In the genomic region with DNA sequence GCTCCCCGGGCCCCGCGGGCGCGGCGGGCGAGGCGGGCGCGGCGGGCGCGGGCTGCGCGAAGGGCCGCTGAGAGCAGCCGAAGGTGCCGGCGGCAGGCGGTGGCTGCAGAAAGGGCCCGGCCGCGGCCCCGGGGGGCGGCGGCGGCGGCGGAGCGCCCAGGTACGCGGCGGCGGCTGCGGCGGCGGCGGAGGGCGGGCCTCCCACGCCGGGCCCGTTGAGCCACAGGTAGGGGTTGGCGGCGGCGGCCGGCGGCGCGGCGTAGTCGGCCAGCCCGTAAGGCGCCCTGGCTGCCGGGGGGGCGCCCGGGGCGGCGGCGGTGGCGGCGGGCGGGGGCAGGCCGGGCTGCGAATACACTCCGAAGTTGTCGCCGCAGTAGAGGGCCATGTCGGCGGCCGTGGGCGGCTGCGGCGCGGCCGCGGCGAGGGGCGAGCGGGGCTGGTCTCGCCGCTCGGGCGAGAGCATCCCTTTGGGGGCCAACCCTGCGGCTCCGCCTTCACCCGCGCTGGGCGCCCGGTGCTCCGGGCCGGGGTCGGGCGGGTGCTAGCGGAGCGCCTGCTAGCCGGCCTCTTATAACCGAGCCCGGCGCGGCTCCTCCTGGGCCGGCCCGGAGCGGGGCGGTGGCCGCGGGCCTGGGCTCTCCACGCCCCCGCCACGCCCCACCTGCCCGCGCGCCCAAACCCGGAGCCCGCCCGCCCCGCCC, we compare ENCODE assay signal across 9 cellular contexts. TPM values are rescaled to one million over a fixed set of nuclear protein-coding genes. Genes with fewer than 3 reads are reported as not detected.
DNase-seq lines count a peak whose midpoint lies in the region; ATAC-seq and TF ChIP-seq lines count a peak whose summit lies in the region.
"Had no signal": no experiment of that assay in that cellular context is flagged by ENCODE, and none has a peak within 500 bp of the region (broad histone marks: within the 10 kb centered on the region; RNA-seq: fewer than 3 reads in every experiment).

A gene (minus strand): TSS at position 543 of the 701 bp plus-strand sequence. CDS start 158 bp downstream, at position 385.

- ATAC-seq in GM19025 (IDR thresholded peaks at IDR 0.05; ENCODE audit: low read depth, unreplicated experiment) (peak; percentile 41), Panc1 (peak; percentile 81), GM18858 (IDR thresholded peaks at IDR 0.05; ENCODE audit: unreplicated experiment) (no peak), HG02870 (IDR thresholded peaks at IDR 0.05; ENCODE audit: unreplicated experiment) (no peak)
- ATAC-seq: HCT116 had no signal

- H3K4me1 ChIP-seq in Panc1 (ENCODE audit: control insufficient read depth, insufficient read depth, low read length) (peaks cover 6% of the 10 kb centered on the region), sigmoid colon (peaks cover 0 to 16% (median 10%) of the 10 kb centered on the region in 4 donors), SJCRH30 (no peaks in the 10 kb centered on the region)

- no peak for TF ChIP-seq POLR2A in sigmoid colon (IDR thresholded peaks at IDR 0.05)

- WGBS in sigmoid colon, 2 donors = 1% methylated on average over 116 of the region's 116 CpGs

- POLR2A ChIA-PET in Panc1 (lab: Charles Lee) = no interaction called here

- no peaks in the 10 kb centered on the region for H3K9me3 ChIP-seq in Panc1 (ENCODE audit: control insufficient read depth, insufficient read depth, low read depth, low read length)
- no peaks in the 10 kb centered on the region for H3K9me3 ChIP-seq in sigmoid colon
- no peaks in the 10 kb centered on the region for H3K9me3 ChIP-seq in SJCRH30 (replicated peaks)

- H3K4me3 ChIP-seq in Panc1 (ENCODE audit: low read depth in 2 of 2, low read length in 2 of 2) = peak within 1 kb of the TSS; percentile 23; a peak in 2 of 4 replicates
- H3K4me3 ChIP-seq in epithelial cell of esophagus (ENCODE audit: low read length) = no peak within 1 kb of the TSS
- peak within 1 kb of the TSS in 3 of 4 donors; percentile 26 to 45 (median 42) for H3K4me3 ChIP-seq in sigmoid colon
- no peak within 1 kb of the TSS for H3K4me3 ChIP-seq in SJCRH30

- TF ChIP-seq CTCF in Panc1 (IDR thresholded peaks at IDR 0.05) (no peak), epithelial cell of esophagus (IDR thresholded peaks at IDR 0.05; ENCODE audit: insufficient read depth, low read depth, low read length, missing control alignments) (no peak), sigmoid colon (IDR thresholded peaks at IDR 0.05) (no peak)

- intact Hi-C loops in Panc1 (cut with micrococcal nuclease; ENCODE audit: unreplicated experiment) (loop anchor here (5.0 kb wide), 1 partner anchor 260 kb away; no protein-coding TSS in a partner anchor), sigmoid colon (cut with DNase I) (no loop called here)

- CTCF ChIA-PET in Panc1 (lab: Charles Lee) = no interaction called here

- no peak within 1 kb of the TSS for H3K27ac ChIP-seq in Panc1 (ENCODE audit: low read length)
- no peak within 1 kb of the TSS for H3K27ac ChIP-seq in sigmoid colon
- no peak within 1 kb of the TSS for H3K27ac ChIP-seq in SJCRH30

- no peak for TF ChIP-seq EP300 in sigmoid colon (IDR thresholded peaks at IDR 0.05)

- in situ Hi-C loops in Panc1 (cut with HindIII; ENCODE audit: low pct_unique_long_range_greater_than_20kb, low sequenced_read_pairs) = no loop called here

- BruUV-seq in Panc1 (replicated peaks; lab: Mats Ljungman, UMichigan) = no TSS peak

- no peaks in the 10 kb centered on the region for H3K36me3 ChIP-seq in Panc1 (ENCODE audit: control insufficient read depth, insufficient read depth, low read length)
- H3K36me3 ChIP-seq in sigmoid colon = no peaks in the 10 kb centered on the region
- H3K36me3 ChIP-seq in SJCRH30 = no peaks in the 10 kb centered on the region

- peaks cover 33% of the 10 kb centered on the region for H3K27me3 ChIP-seq in Panc1 (ENCODE audit: control insufficient read depth, insufficient read depth, low read length)
- peaks cover 28 to 94% (median 66%) of the 10 kb centered on the region in 3 donors for H3K27me3 ChIP-seq in sigmoid colon
- H3K27me3 ChIP-seq in SJCRH30 = 0 out of 2 replicates have a peak, but pooled peaks cover 5% of the 10 kb centered on the region

- DNase-seq in Panc1 (ENCODE audit: low read depth, low spot score) (no peak), epithelial cell of esophagus (ENCODE audit: low read depth) (peak; percentile 7), sigmoid colon (peak; percentile 26), SJCRH30 (no peak)
- no peak for DNase-seq in stimulated activated CD4-positive, alpha-beta T cell treated with anti-CD3 and anti-CD28 coated beads, Interleukin-4, amount 100 ng/mL, for 1 hour

RNA-seq across cellular contexts. Expression of the gene that starts here (rescaled TPM):
- total RNA-seq in Panc1 (2021; ENCODE audit: unreplicated experiment) (not detected), sigmoid colon (not detected)
- polyA plus RNA-seq in Panc1 (2012; ENCODE audit: insufficient read length) = not detected
- not detected for polyA plus RNA-seq in sigmoid colon
- not detected in 2 replicates for total RNA-seq in SJCRH30 (2014; rRNA removed; shearing (Covaris generic))

Comparison
In these comparisons a context has a peak if more than half of its experiments do, and no peak if none do; other contexts are left out.
1. Peak in ATAC-seq and H3K4me3 ChIP-seq in Panc1; RNA of the gene not detected or under 1 TPM.
2. Peak in DNase-seq and H3K4me3 ChIP-seq in sigmoid colon; RNA of the gene not detected or under 1 TPM.